15 cellular contexts compared by ENCODE assay signal in the genomic region with DNA sequence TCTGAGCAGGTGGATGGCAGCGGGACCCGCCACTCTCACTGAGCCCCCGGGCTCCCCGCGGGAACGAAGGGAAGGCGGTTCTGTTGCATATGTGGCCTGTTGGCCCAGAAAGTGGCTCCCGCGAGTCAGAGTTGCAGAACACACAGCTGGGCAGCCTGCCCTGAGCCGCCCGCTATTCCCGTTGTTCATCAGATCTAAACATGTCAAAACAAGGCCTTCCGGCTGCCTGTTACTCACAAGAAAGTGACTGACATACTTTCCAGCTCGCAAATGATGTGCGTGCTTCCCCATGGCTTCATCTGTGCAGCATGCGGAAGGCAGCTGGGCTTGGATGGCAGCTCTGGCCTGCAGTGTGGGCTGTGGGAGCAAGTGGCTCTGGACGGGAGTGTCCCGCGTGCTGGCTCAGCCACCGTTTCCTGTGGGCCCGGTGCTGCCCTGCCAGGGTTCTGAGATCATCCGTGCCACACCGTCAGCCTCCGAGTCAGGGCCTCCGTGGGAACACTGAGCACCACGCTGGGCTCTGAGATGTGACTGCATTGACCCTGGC.
DNase-seq lines count a peak whose midpoint lies in the region; ATAC-seq and TF ChIP-seq lines count a peak whose summit lies in the region.
"Had no signal": no experiment of that assay in that cellular context is flagged by ENCODE, and none has a peak within 500 bp of the region (broad histone marks: within the 10 kb centered on the region; RNA-seq: fewer than 3 reads in every experiment).

No MANE protein-coding gene starts in this region.

- ATAC-seq in effector memory CD8-positive, alpha-beta T cell (replicated peaks) = no peak
- ATAC-seq: activated CD4-positive, CD25-positive, alpha-beta regulatory T cell treated with anti-CD3 and anti-CD28 coated beads, Interleukin-2, amount 50 U/mL, for 24 hours; HCT116; left lobe of liver; natural killer cell had no signal

- H3K9me3 Mint-ChIP-seq in progenitor cell of endocrine pancreas (ENCODE audit: low read depth) (no peaks in the 10 kb centered on the region), endodermal cell (no peaks in the 10 kb centered on the region)
- H3K9me3 Mint-ChIP-seq in effector memory CD8-positive, alpha-beta T cell = no peaks in the 10 kb centered on the region
- H3K9me3 Mint-ChIP-seq: natural killer cell had no signal

- no peak overlapping the region for H3K9ac ChIP-seq in endodermal cell (ENCODE audit: extremely low read depth, low read length, poor library complexity, severe bottlenecking)

- H3K27me3 ChIP-seq in brain microvascular endothelial cell (replicated peaks) (no peaks in the 10 kb centered on the region), endodermal cell (ENCODE audit: control insufficient read depth, insufficient read depth, low read length, poor library complexity, severe bottlenecking) (no peaks in the 10 kb centered on the region)

- H3K4me1 Mint-ChIP-seq in progenitor cell of endocrine pancreas (ENCODE audit: low read depth) (peaks cover 6% of the 10 kb centered on the region), endodermal cell (peaks cover 8% of the 10 kb centered on the region)
- peaks cover 3 to 4% of the 10 kb centered on the region in 2 donors for H3K4me1 Mint-ChIP-seq in effector memory CD8-positive, alpha-beta T cell (ENCODE audit: low read depth in 2 of 2)

- POLR2A ChIA-PET in RWPE1 (lab: Yijun Ruan, JAX; ENCODE audit: low non-redundant PET) = no interaction called here

- H3K9me3 ChIP-seq in endodermal cell (ENCODE audit: control insufficient read depth, low read length) = no peaks in the 10 kb centered on the region

- H3K4me3 Mint-ChIP-seq in progenitor cell of endocrine pancreas (ENCODE audit: low read depth) (no peak overlapping the region), endodermal cell (no peak overlapping the region)
- no peak overlapping the region for H3K4me3 Mint-ChIP-seq in effector memory CD8-positive, alpha-beta T cell
- H3K4me3 Mint-ChIP-seq: natural killer cell had no signal

- no peaks in the 10 kb centered on the region for H3K36me3 Mint-ChIP-seq in progenitor cell of endocrine pancreas (ENCODE audit: insufficient read depth)
- peaks cover 3% of the 10 kb centered on the region for H3K36me3 Mint-ChIP-seq in effector memory CD8-positive, alpha-beta T cell (ENCODE audit: insufficient read depth)
- H3K36me3 Mint-ChIP-seq in endodermal cell (ENCODE audit: low read depth) = no peaks in the 10 kb centered on the region
- H3K36me3 Mint-ChIP-seq: natural killer cell had no signal

- in situ Hi-C loops in brain microvascular endothelial cell (cut with HindIII; ENCODE audit: low pct_ligation_motif_present, low sequenced_read_pairs) = no loop called here

- 88 to 89% methylated on average over 21 to 26 of the region's 26 CpGs for WGBS in endodermal cell (ENCODE audit: insufficient coverage in 1 of 2, insufficient read length in 1 of 2), 2 experiments

- DNase-seq in GM04503 (ENCODE audit: low read depth) = peak; percentile 11
- DNase-seq in RWPE1 (ENCODE audit: low spot score) = peak; percentile 88
- peak; percentile 3 for DNase-seq in fibroblast of the conjunctiva (ENCODE audit: low read depth)
- no peak for DNase-seq in progenitor cell of endocrine pancreas (ENCODE audit: low spot score, unreplicated experiment)
- DNase-seq in GF-D8 (lab: John Stamatoyannopoulos, UW) = no peak
- no peak for DNase-seq in brain microvascular endothelial cell
- DNase-seq in effector memory CD8-positive, alpha-beta T cell = no peak
- DNase-seq in endodermal cell = no peak
- DNase-seq: activated naive CD4-positive, alpha-beta T cell; C1 segment of cervical spinal cord; natural killer cell; SIG-M5 had no signal

- H3K4me1 ChIP-seq in endodermal cell (ENCODE audit: control insufficient read depth, insufficient read depth, low read length) = no peaks in the 10 kb centered on the region

- CTCF ChIA-PET in RWPE1 (lab: Yijun Ruan, JAX) = interaction anchor here (0.6 to 1.0 kb wide), 4 partner anchors 148 to 539 kb away, joined by 3 to 5 read pairs (median 3); no protein-coding TSS in a partner anchor

- TF ChIP-seq CTCF in RWPE1 (conservative IDR thresholded peaks at IDR 0.05; ENCODE audit: low read depth) (no peak), progenitor cell of endocrine pancreas (IDR thresholded peaks at IDR 0.05; ENCODE audit: unreplicated experiment) (no peak), brain microvascular endothelial cell (IDR thresholded peaks at IDR 0.05; ENCODE audit: low read depth, low read length, missing control alignments) (no peak), endodermal cell (conservative IDR thresholded peaks at IDR 0.05) (no peak)

- no peak overlapping the region for H3K4me3 ChIP-seq in brain microvascular endothelial cell (ENCODE audit: low read depth, low read length)
- no peak overlapping the region for H3K4me3 ChIP-seq in endodermal cell (ENCODE audit: low read length)

- H3K27ac ChIP-seq in RWPE1 = peak overlapping the region; percentile 96
- no peak overlapping the region for H3K27ac ChIP-seq in brain microvascular endothelial cell
- no peak overlapping the region for H3K27ac ChIP-seq in endodermal cell (ENCODE audit: low read depth, low read length)

- H3K36me3 ChIP-seq in brain microvascular endothelial cell (replicated peaks) = no peaks in the 10 kb centered on the region
- H3K36me3 ChIP-seq in endodermal cell (ENCODE audit: control insufficient read depth, insufficient read depth, low read length) = no peaks in the 10 kb centered on the region

- H3K27ac Mint-ChIP-seq in progenitor cell of endocrine pancreas (peak overlapping the region; percentile 60), endodermal cell (no peak overlapping the region)
- H3K27ac Mint-ChIP-seq in effector memory CD8-positive, alpha-beta T cell = no peak overlapping the region
- H3K27ac Mint-ChIP-seq: natural killer cell had no signal

- H3K27me3 Mint-ChIP-seq in progenitor cell of endocrine pancreas (peaks cover 38% of the 10 kb centered on the region), endodermal cell (ENCODE audit: insufficient read depth) (no peaks in the 10 kb centered on the region)
- peaks cover 19 to 32% of the 10 kb centered on the region in 2 donors for H3K27me3 Mint-ChIP-seq in effector memory CD8-positive, alpha-beta T cell

Comparison
In these comparisons a context has a peak if more than half of its experiments do, and no peak if none do; other contexts are left out.
1. DNase-seq: peak in GM04503 (single experiment), RWPE1 (single experiment) and fibroblast of the conjunctiva (single experiment); none in progenitor cell of endocrine pancreas (single experiment), GF-D8 (single experiment), brain microvascular endothelial cell (single experiment), effector memory CD8-positive, alpha-beta T cell (0 of 3) and endodermal cell (single experiment).